In genomic region chr20:49894073-49894470, GRCh38 we compare ENCODE assay signal across 13 cellular contexts. TPM values are rescaled to one million over a fixed set of nuclear protein-coding genes. Genes with fewer than 3 reads are reported as not detected.
DNase-seq lines count a peak whose midpoint lies in the region; ATAC-seq and TF ChIP-seq lines count a peak whose summit lies in the region.
"Had no signal": no experiment of that assay in that cellular context is flagged by ENCODE, and none has a peak within 500 bp of the region (broad histone marks: within the 10 kb centered on the region; RNA-seq: fewer than 3 reads in every experiment).

No MANE protein-coding gene starts in this region.

- no peak for ATAC-seq in CD4-positive, CD25-positive, alpha-beta regulatory T cell (ENCODE audit: low read depth in 2 of 2)
- ATAC-seq in mucosa of descending colon (peak; percentile 12), HG03175 (IDR thresholded peaks at IDR 0.05; ENCODE audit: unreplicated experiment) (no peak)

- H3K27me3 Mint-ChIP-seq in CD4-positive, CD25-positive, alpha-beta regulatory T cell: no peaks in the 10 kb centered on the region
- H3K27me3 Mint-ChIP-seq in neural progenitor cell (ENCODE audit: insufficient read depth, low read depth): peaks cover 10% of the 10 kb centered on the region

- H3K9me3 Mint-ChIP-seq in CD4-positive, CD25-positive, alpha-beta regulatory T cell: no peaks in the 10 kb centered on the region
- no peaks in the 10 kb centered on the region for H3K9me3 Mint-ChIP-seq in neural progenitor cell

- no peak overlapping the region for H3K4me2 ChIP-seq in neural progenitor cell
- H3K4me2 ChIP-seq: hepatocyte had no signal

- H3K79me2 ChIP-seq in neural progenitor cell (ENCODE audit: low read depth): no peaks in the 10 kb centered on the region
- H3K79me2 ChIP-seq: hepatocyte had no signal

- H3K4me1 Mint-ChIP-seq in CD4-positive, CD25-positive, alpha-beta regulatory T cell: peaks cover 8 to 22% (median 18%) of the 10 kb centered on the region in 4 donors
- peaks cover 42% of the 10 kb centered on the region for H3K4me1 Mint-ChIP-seq in neural progenitor cell

- peaks cover 13% of the 10 kb centered on the region for H3K4me1 ChIP-seq in CD4-positive, CD25-positive, alpha-beta regulatory T cell (ENCODE audit: control insufficient read depth, insufficient read depth, low read length, poor library complexity, severe bottlenecking)
- H3K4me1 ChIP-seq in mucosa of descending colon (ENCODE audit: low read depth) (peaks cover 6% of the 10 kb centered on the region), neural progenitor cell (peaks cover 16% of the 10 kb centered on the region)

- H3K4me3 Mint-ChIP-seq in CD4-positive, CD25-positive, alpha-beta regulatory T cell: peak overlapping the region; percentile 36 to 49 (median 41)
- H3K4me3 Mint-ChIP-seq in neural progenitor cell: no peak overlapping the region

- H4K20me1 ChIP-seq in neural progenitor cell (ENCODE audit: low read depth): no peaks in the 10 kb centered on the region

- DNase-seq in CD4-positive, CD25-positive, alpha-beta regulatory T cell: peak in 1 of 3 donors; percentile 73
- DNase-seq in GM10266 (ENCODE audit: extremely low spot score) (peak; percentile 44), mucosa of descending colon (no peak), HK-2 (ENCODE audit: unreplicated experiment) (no peak), neural progenitor cell (ENCODE audit: low spot score) (no peak), NCI-H2196 (lab: John Stamatoyannopoulos, UW; ENCODE audit: unreplicated experiment) (no peak)
- DNase-seq in activated CD4-positive, alpha-beta T cell treated with anti-CD3 and anti-CD28 coated beads, Interleukin-2, amount 50 U/mL, for 48 hours: peak; percentile 54 to 66
- DNase-seq: DMS79 treated with DMSO at 0.1 percent for 48 hours, mesenchymal stem cell, NCI-H187 had no signal

- H3K9ac ChIP-seq in neural progenitor cell: no peak overlapping the region

- H3K27ac ChIP-seq in CD4-positive, CD25-positive, alpha-beta regulatory T cell (ENCODE audit: insufficient read depth, low read length, poor library complexity, severe bottlenecking): no peak overlapping the region
- H3K27ac ChIP-seq in neural progenitor cell: no peak overlapping the region
- H3K27ac ChIP-seq: ascending aorta, hepatocyte had no signal

- H3K36me3 ChIP-seq in CD4-positive, CD25-positive, alpha-beta regulatory T cell (ENCODE audit: control insufficient read depth, insufficient read depth, low read length): peaks cover 7% of the 10 kb centered on the region
- H3K36me3 ChIP-seq in mucosa of descending colon (ENCODE audit: low read depth): no peaks in the 10 kb centered on the region
- no peaks in the 10 kb centered on the region for H3K36me3 ChIP-seq in neural progenitor cell

- H3K27ac Mint-ChIP-seq in CD4-positive, CD25-positive, alpha-beta regulatory T cell: peak overlapping the region; percentile 45 to 82 (median 69)
- H3K27ac Mint-ChIP-seq in neural progenitor cell: no peak overlapping the region

- no peak overlapping the region for H2AFZ ChIP-seq in neural progenitor cell (replicated peaks)
- H2AFZ ChIP-seq: hepatocyte had no signal

- no peaks in the 10 kb centered on the region for H3K9me3 ChIP-seq in CD4-positive, CD25-positive, alpha-beta regulatory T cell (ENCODE audit: control insufficient read depth in 2 of 2, low read length in 2 of 2)
- H3K9me3 ChIP-seq in mucosa of descending colon: no peaks in the 10 kb centered on the region
- no peaks in the 10 kb centered on the region for H3K9me3 ChIP-seq in neural progenitor cell (ENCODE audit: low read depth)
- H3K9me3 ChIP-seq: ascending aorta had no signal

- intact Hi-C loops in mucosa of descending colon (cut with DNase I, micrococcal nuclease): no loop called here

- H3K27me3 ChIP-seq in CD4-positive, CD25-positive, alpha-beta regulatory T cell (ENCODE audit: control insufficient read depth, insufficient read depth, low read length): no peaks in the 10 kb centered on the region
- H3K27me3 ChIP-seq in neural progenitor cell: no peaks in the 10 kb centered on the region
- H3K27me3 ChIP-seq: ascending aorta, hepatocyte had no signal

- peaks cover 8% of the 10 kb centered on the region for H3K36me3 Mint-ChIP-seq in CD4-positive, CD25-positive, alpha-beta regulatory T cell
- no peaks in the 10 kb centered on the region for H3K36me3 Mint-ChIP-seq in neural progenitor cell

- TF ChIP-seq CTCF in GM10266 (IDR thresholded peaks at IDR 0.05; ENCODE audit: control insufficient read depth, insufficient read depth, low read depth, missing control alignments): no peak
- TF ChIP-seq CTCF in mucosa of descending colon (IDR thresholded peaks at IDR 0.05): no peak
- no peak for TF ChIP-seq CTCF in neural progenitor cell (IDR thresholded peaks at IDR 0.05)

- peaks cover 3% of the 10 kb centered on the region for H3F3A ChIP-seq in neural progenitor cell (ENCODE audit: low read depth)

- peak overlapping the region; percentile 65 for H3K4me3 ChIP-seq in CD4-positive, CD25-positive, alpha-beta regulatory T cell (ENCODE audit: low read depth, low read length)
- no peak overlapping the region for H3K4me3 ChIP-seq in mucosa of descending colon
- no peak overlapping the region for H3K4me3 ChIP-seq in neural progenitor cell
- H3K4me3 ChIP-seq: ascending aorta, hepatocyte had no signal

RNA-seq across cellular contexts. Expression of gene SPATA2, which starts 21.3 kb away (rescaled TPM):
- total RNA-seq in CD4-positive, CD25-positive, alpha-beta regulatory T cell: 19.1 TPM
- 1 to 10 TPM; 2.1 to 3.4 (median 2.9) TPM for polyA plus RNA-seq in CD4-positive, CD25-positive, alpha-beta regulatory T cell
- total RNA-seq in mucosa of descending colon: 10 to 100 TPM; 16.2 to 24.1 (median 20.2) TPM
- total RNA-seq in neural progenitor cell (ENCODE audit: low replicate concordance): 4.0 and 5.0 TPM in 2 replicates

RNA-seq across cellular contexts. Expression of gene RNF114, which starts 42.1 kb away (rescaled TPM):
- 132 TPM for total RNA-seq in CD4-positive, CD25-positive, alpha-beta regulatory T cell
- polyA plus RNA-seq in CD4-positive, CD25-positive, alpha-beta regulatory T cell: 100 to 1,000 TPM; 134 to 147 (median 146) TPM
- 10 to 100 TPM; 81.3 to 89.0 (median 88.2) TPM for total RNA-seq in mucosa of descending colon
- 41.3 and 105 TPM in 2 replicates for total RNA-seq in neural progenitor cell (ENCODE audit: low replicate concordance)

Comparison
In these comparisons a context has a peak if more than half of its experiments do, and no peak if none do; other contexts are left out.
1. DNase-seq: peak in GM10266 (single experiment) and activated CD4-positive, alpha-beta T cell treated with anti-CD3 and anti-CD28 coated beads, Interleukin-2, amount 50 U/mL, for 48 hours (2 of 2); none in mucosa of descending colon (0 of 3), HK-2 (single experiment), neural progenitor cell (single experiment) and NCI-H2196 (single experiment).